Comparison of ENCODE assay signal across 11 cellular contexts in genomic region chr11:132943737-132944556, GRCh38.
A peak's percentile ranks its signal among the peaks of the same experiment; 100 is the strongest.
DNase-seq lines count a peak whose midpoint lies in the region; ATAC-seq, FAIRE-seq and TF ChIP-seq lines count a peak whose summit lies in the region.
"Had no signal": no experiment of that assay in that cellular context is flagged by ENCODE, and none has a peak within 500 bp of the region (broad histone marks: within the 10 kb centered on the region; RNA-seq: fewer than 3 reads in every experiment).

No MANE protein-coding gene starts in this region.

- no peak for FAIRE-seq in urothelium cell line (lab: Jason Lieb, UNC)

- ATAC-seq in HG02623 (IDR thresholded peaks at IDR 0.05; ENCODE audit: unreplicated experiment), result no peak

- no peaks in the 10 kb centered on the region for H3K36me3 ChIP-seq in left ventricle myocardium inferior
- no peaks in the 10 kb centered on the region for H3K36me3 ChIP-seq in tibial artery

- DNase-seq in left ventricle myocardium inferior, result no peak
- no peak for DNase-seq in cardiac septum (ENCODE audit: low spot score)
- peak; percentile 65 for DNase-seq in cerebellar cortex (ENCODE audit: low spot score)
- DNase-seq in medulla oblongata (ENCODE audit: extremely low spot score), result peak; percentile 6
- peak; percentile 29 for DNase-seq in urothelium cell line (ENCODE audit: low spot score)
- DNase-seq in tibial artery, result no peak
- no peak for DNase-seq in iPS-NIHi7 (ENCODE audit: extremely low spot score)
- DNase-seq: Caco-2; SHP77; stimulated activated CD4-positive, alpha-beta T cell treated with anti-CD3 and anti-CD28 coated beads, Interleukin-4, amount 100 ng/mL, for 4 hours had no signal

- H3K27me3 ChIP-seq in left ventricle myocardium inferior (ENCODE audit: low read depth) (peaks cover 75% of the 10 kb centered on the region), tibial artery (peaks cover 0 to 41% of the 10 kb centered on the region in 2 donors)

- H3K4me3 ChIP-seq in left ventricle myocardium inferior, result peak overlapping the region; percentile 54
- H3K4me3 ChIP-seq in tibial artery, result peak overlapping the region in 1 of 2 donors; percentile 10

- H3K9me3 ChIP-seq in left ventricle myocardium inferior (replicated peaks) (no peaks in the 10 kb centered on the region), tibial artery (no peaks in the 10 kb centered on the region)
- H3K9me3 ChIP-seq: Caco-2 had no signal

- H3K4me1 ChIP-seq in left ventricle myocardium inferior, result peaks cover 7% of the 10 kb centered on the region
- peaks cover 0 to 8% (median 0%) of the 10 kb centered on the region in 4 donors for H3K4me1 ChIP-seq in tibial artery
- H3K4me1 ChIP-seq: Caco-2 had no signal

- no peak for TF ChIP-seq CTCF in left ventricle myocardium inferior (IDR thresholded peaks at IDR 0.05; ENCODE audit: borderline replicate concordance)
- no peak for TF ChIP-seq CTCF in tibial artery (IDR thresholded peaks at IDR 0.05)

- H3K27ac ChIP-seq in left ventricle myocardium inferior (replicated peaks), result no peak overlapping the region
- H3K27ac ChIP-seq in tibial artery, result no peak overlapping the region

- intact Hi-C loops in left ventricle myocardium inferior (cut with micrococcal nuclease), result no loop called here
- intact Hi-C loops in cardiac septum (cut with DNase I), result loop anchor here (5.0 kb wide), 1 partner anchor 1077 kb away; no protein-coding TSS in a partner anchor
- intact Hi-C loops in tibial artery (cut with DNase I; ENCODE audit: low total_unique reads), result loop anchor here (5.0 kb wide), 1 partner anchor 453 kb away; no protein-coding TSS in a partner anchor

Comparison
In these comparisons a context has a peak if more than half of its experiments do, and no peak if none do; other contexts are left out.
1. DNase-seq: peak in cerebellar cortex (single experiment), medulla oblongata (single experiment) and urothelium cell line (single experiment); none in left ventricle myocardium inferior (single experiment), cardiac septum (single experiment), tibial artery (0 of 2) and iPS-NIHi7 (single experiment).